8 cellular contexts compared by ENCODE assay signal in genomic region chr18:32771169-32771751, GRCh38. TPM values are rescaled to one million over a fixed set of nuclear protein-coding genes. Genes with fewer than 3 reads are reported as not detected.
DNase-seq lines count a peak whose midpoint lies in the region; ATAC-seq, FAIRE-seq and TF ChIP-seq lines count a peak whose summit lies in the region.

No MANE protein-coding gene starts in this region.

- H3K4me3 Mint-ChIP-seq in activated CD8-positive, alpha-beta memory T cell treated with anti-CD3 and anti-CD28 coated beads, Interleukin-2, amount 10 ng/mL, durations not matched to agents 7 days and 5 days, result no peak overlapping the region

- H3K36me3 ChIP-seq in endothelial cell of umbilical vein (ENCODE audit: control insufficient read depth in 2 of 2, extremely low read depth in 1 of 2, insufficient read depth in 2 of 2, low read length in 2 of 2) (no peaks in the 10 kb centered on the region), parathyroid adenoma (ENCODE audit: control insufficient read depth, insufficient read depth, low read length) (no peaks in the 10 kb centered on the region)

- intact Hi-C loops in endothelial cell of umbilical vein (cut with micrococcal nuclease), result loop anchor here (5.0 kb wide), 1 partner anchor 151 kb away; no protein-coding TSS in a partner anchor

- H3K27ac Mint-ChIP-seq in activated CD8-positive, alpha-beta memory T cell treated with anti-CD3 and anti-CD28 coated beads, Interleukin-2, amount 10 ng/mL, durations not matched to agents 7 days and 5 days, result no peak overlapping the region

- no peaks in the 10 kb centered on the region for H3K9me3 ChIP-seq in endothelial cell of umbilical vein (replicated peaks; ENCODE audit: control insufficient read depth, insufficient read depth, low read length)
- no peaks in the 10 kb centered on the region for H3K9me3 ChIP-seq in parathyroid adenoma (ENCODE audit: control insufficient read depth, low read length)

- FAIRE-seq in endothelial cell of umbilical vein (lab: Jason Lieb, UNC), result no peak

- no peaks in the 10 kb centered on the region for H3K9me3 Mint-ChIP-seq in activated CD8-positive, alpha-beta memory T cell treated with anti-CD3 and anti-CD28 coated beads, Interleukin-2, amount 10 ng/mL, durations not matched to agents 7 days and 5 days (ENCODE audit: low read depth)

- POLR2A ChIA-PET in GM10248 (lab: Yijun Ruan, JAX), result no interaction called here
- POLR2A ChIA-PET in endothelial cell of umbilical vein (lab: Charles Lee), result no interaction called here

- no peak overlapping the region for H3K9ac ChIP-seq in endothelial cell of umbilical vein (replicated peaks; ENCODE audit: extremely low read depth, insufficient read depth, low read length)
- no peak overlapping the region for H3K9ac ChIP-seq in parathyroid adenoma

- no TSS peak for BruUV-seq in endothelial cell of umbilical vein (replicated peaks; lab: Mats Ljungman, UMichigan)

- no peaks in the 10 kb centered on the region for H3K4me1 Mint-ChIP-seq in activated CD8-positive, alpha-beta memory T cell treated with anti-CD3 and anti-CD28 coated beads, Interleukin-2, amount 10 ng/mL, durations not matched to agents 7 days and 5 days

- DNase-seq in GM10248 (ENCODE audit: extremely low spot score), result peak; percentile 32
- DNase-seq in NCI-H526 treated with DMSO at 0.1 percent for 48 hours (lab: John Stamatoyannopoulos, UW), result peak; percentile 20
- DNase-seq in endothelial cell of umbilical vein (ENCODE audit: low read depth, low spot score), result no peak
- DNase-seq in effector CD4-positive, alpha-beta T cell, result no peak
- no peak for DNase-seq in mucosa of gallbladder (ENCODE audit: low spot score)
- DNase-seq in activated CD8-positive, alpha-beta memory T cell treated with anti-CD3 and anti-CD28 coated beads, Interleukin-2, amount 10 ng/mL, durations not matched to agents 7 days and 5 days, result no peak

- H3K27ac ChIP-seq in endothelial cell of umbilical vein (ENCODE audit: insufficient read depth, low read depth, low read length), result no peak overlapping the region
- H3K27ac ChIP-seq in parathyroid adenoma, result no peak overlapping the region

- H3K79me2 ChIP-seq in endothelial cell of umbilical vein (ENCODE audit: control insufficient read depth, insufficient read depth, low read length) (no peaks in the 10 kb centered on the region), parathyroid adenoma (no peaks in the 10 kb centered on the region)

- peaks cover 62% of the 10 kb centered on the region for H3K27me3 Mint-ChIP-seq in activated CD8-positive, alpha-beta memory T cell treated with anti-CD3 and anti-CD28 coated beads, Interleukin-2, amount 10 ng/mL, durations not matched to agents 7 days and 5 days

- no peak for TF ChIP-seq POLR2A in endothelial cell of umbilical vein (IDR thresholded peaks at IDR 0.05; ENCODE audit: low read depth, low read length)

- TF ChIP-seq CTCF in GM10248 (IDR thresholded peaks at IDR 0.05; ENCODE audit: control extremely low read depth, extremely low read depth, low read depth, missing control alignments) (no peak), endothelial cell of umbilical vein (IDR thresholded peaks at IDR 0.05; ENCODE audit: extremely low read depth in 1 of 2, insufficient read depth in 1 of 2, low read depth in 1 of 2, low read length in 2 of 2) (no peak), parathyroid adenoma (IDR thresholded peaks at IDR 0.05) (no peak)

- H3K4me2 ChIP-seq in endothelial cell of umbilical vein (ENCODE audit: insufficient read depth, low read length) (peak overlapping the region; percentile 72), parathyroid adenoma (ENCODE audit: low read length) (peak overlapping the region; percentile 94)

- H3K36me3 Mint-ChIP-seq in activated CD8-positive, alpha-beta memory T cell treated with anti-CD3 and anti-CD28 coated beads, Interleukin-2, amount 10 ng/mL, durations not matched to agents 7 days and 5 days, result no peaks in the 10 kb centered on the region

- H4K20me1 ChIP-seq in endothelial cell of umbilical vein (replicated peaks; ENCODE audit: control insufficient read depth, extremely low read depth, insufficient read depth, low read length), result no peaks in the 10 kb centered on the region

- H3K9me1 ChIP-seq in endothelial cell of umbilical vein (replicated peaks; ENCODE audit: control insufficient read depth, extremely low read depth, insufficient read depth, low read length), result no peaks in the 10 kb centered on the region

- peaks cover 40 to 51% of the 10 kb centered on the region in 2 experiments for H3K27me3 ChIP-seq in endothelial cell of umbilical vein (ENCODE audit: control insufficient read depth in 2 of 2, insufficient read depth in 2 of 2, low read length in 2 of 2)
- no peaks in the 10 kb centered on the region for H3K27me3 ChIP-seq in parathyroid adenoma (ENCODE audit: control insufficient read depth, insufficient read depth, low read length)

- peaks cover 13% of the 10 kb centered on the region for H3K4me1 ChIP-seq in endothelial cell of umbilical vein (ENCODE audit: control insufficient read depth, extremely low read depth, insufficient read depth, low read length)
- peaks cover 12% of the 10 kb centered on the region for H3K4me1 ChIP-seq in parathyroid adenoma

- CTCF ChIA-PET in GM10248 (lab: Yijun Ruan, JAX), result interaction anchor here (1.5 kb wide), 1 partner anchor 40 kb away, joined by 3 read pairs; no protein-coding TSS in a partner anchor
- CTCF ChIA-PET in endothelial cell of umbilical vein (lab: Charles Lee), result interaction anchor here (0.8 to 2.5 kb wide), 6 partner anchors 16 to 461 kb away, joined by 3 to 9 read pairs (median 4); no protein-coding TSS in a partner anchor
- CTCF ChIA-PET in activated CD8-positive, alpha-beta memory T cell treated with anti-CD3 and anti-CD28 coated beads, Interleukin-2, amount 10 ng/mL, durations not matched to agents 7 days and 5 days (lab: Charles Lee), result no interaction called here

- peak overlapping the region; percentile 62 for H2AFZ ChIP-seq in endothelial cell of umbilical vein (ENCODE audit: low read depth, low read length)
- H2AFZ ChIP-seq in parathyroid adenoma, result peak overlapping the region; percentile 72

- peak overlapping the region; percentile 31 to 50 (median 37) for H3K4me3 ChIP-seq in endothelial cell of umbilical vein (replicated peaks in 1 of 3; ENCODE audit: insufficient read depth in 1 of 3, low read depth in 1 of 3, low read length in 3 of 3)
- peak overlapping the region; percentile 62 for H3K4me3 ChIP-seq in parathyroid adenoma (ENCODE audit: low read depth, low read length)

- dilution Hi-C loops in endothelial cell of umbilical vein (cut with MboI; ENCODE audit: extremely low pct_ligation_motif_present, low sequenced_read_pairs), result no loop called here

- no peak for ATAC-seq in GM18858 (IDR thresholded peaks at IDR 0.05; ENCODE audit: unreplicated experiment)
- ATAC-seq in activated CD8-positive, alpha-beta memory T cell treated with anti-CD3 and anti-CD28 coated beads, Interleukin-2, amount 10 ng/mL, durations not matched to agents 7 days and 5 days, result no peak

TF ChIP-seq in endothelial cell of umbilical vein, 7 proteins besides CTCF, POLR2A, EP300 and RAD21:
- no peak for TF ChIP-seq POLR2AphosphoS5 (IDR thresholded peaks at IDR 0.05; ENCODE audit: insufficient read depth, low read depth, low read length)
- TF ChIP-seq EZH2 (IDR thresholded peaks at IDR 0.05; ENCODE audit: borderline replicate concordance, low read depth, low read length, severe bottlenecking), result peak; percentile 6

RNA-seq across cellular contexts. Expression of gene KLHL14, which starts 1.6 kb away (rescaled TPM):
- total RNA-seq in endothelial cell of umbilical vein, result not detected in 2 replicates
- not detected in 2 replicates for polyA plus RNA-seq in endothelial cell of umbilical vein
- not detected in 2 replicates for polyA plus RNA-seq in endothelial cell of umbilical vein (2011; cell fraction: cytosol; rRNA removed)
- polyA plus RNA-seq in endothelial cell of umbilical vein (2011; cell fraction: nucleus; rRNA removed), result 0.13 and 0.16 TPM in 2 replicates
- 0.08 TPM in 1 of 2 replicates, not detected in the other for polyA plus RNA-seq in endothelial cell of umbilical vein (2012)
- 0.08 TPM in 1 of 2 replicates, not detected in the other for polyA minus RNA-seq in endothelial cell of umbilical vein
- not detected for polyA minus RNA-seq in endothelial cell of umbilical vein (2011; cell fraction: cytosol; rRNA and poly(A)+ RNA removed)
- not detected in 2 replicates for polyA minus RNA-seq in endothelial cell of umbilical vein (2011; cell fraction: nucleus; rRNA and poly(A)+ RNA removed)
- total RNA-seq in mucosa of gallbladder, result 0.26 TPM
- total RNA-seq in activated CD8-positive, alpha-beta memory T cell treated with anti-CD3 and anti-CD28 coated beads, Interleukin-2, amount 10 ng/mL, durations not matched to agents 7 days and 5 days, result not detected

Comparison
In these comparisons a context has a peak if more than half of its experiments do, and no peak if none do; other contexts are left out.
1. DNase-seq: peak in GM10248 (single experiment) and NCI-H526 treated with DMSO at 0.1 percent for 48 hours (single experiment); none in endothelial cell of umbilical vein (single experiment), effector CD4-positive, alpha-beta T cell (single experiment), mucosa of gallbladder (single experiment) and activated CD8-positive, alpha-beta memory T cell treated with anti-CD3 and anti-CD28 coated beads, Interleukin-2, amount 10 ng/mL, durations not matched to agents 7 days and 5 days (single experiment).